ENCODE assay signal across 1 cellular context in the genomic region with DNA sequence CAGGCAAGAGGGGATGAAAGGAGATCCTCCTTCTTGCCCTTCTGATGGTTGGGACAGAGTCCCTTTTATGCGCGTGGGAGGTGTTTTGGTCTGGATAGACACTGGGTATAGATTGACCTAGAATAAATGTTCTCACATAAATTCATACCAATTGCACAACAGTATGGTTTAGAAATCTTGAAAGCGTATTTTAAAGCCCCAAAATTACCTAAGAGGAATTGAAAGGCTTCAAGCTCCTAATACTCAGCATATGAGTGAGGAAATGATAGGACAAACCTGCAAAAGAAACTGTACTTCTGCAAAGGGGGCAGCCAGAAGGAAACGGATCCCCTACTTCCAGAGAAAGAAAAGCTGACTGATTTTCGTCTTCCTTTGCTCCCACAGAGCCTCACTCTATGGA.
TF ChIP-seq lines count a peak whose summit lies in the region.

No MANE protein-coding gene starts in this region.

TF ChIP-seq in endothelial cell of umbilical vein, 7 proteins besides CTCF, POLR2A, EP300 and RAD21 (continued from another document):
- no peak for TF ChIP-seq GATA2 (IDR thresholded peaks at IDR 0.05; ENCODE audit: insufficient read depth, insufficient read length, low read depth, low read length)
- TF ChIP-seq EZH2 (IDR thresholded peaks at IDR 0.05; ENCODE audit: borderline replicate concordance, low read depth, low read length, severe bottlenecking), result no peak
- TF ChIP-seq POLR2AphosphoS5 (IDR thresholded peaks at IDR 0.05; ENCODE audit: insufficient read depth, low read depth, low read length), result no peak
- TF ChIP-seq MYC (IDR thresholded peaks at IDR 0.05; ENCODE audit: low read depth, low read length), result no peak
- TF ChIP-seq, protein P1, sequence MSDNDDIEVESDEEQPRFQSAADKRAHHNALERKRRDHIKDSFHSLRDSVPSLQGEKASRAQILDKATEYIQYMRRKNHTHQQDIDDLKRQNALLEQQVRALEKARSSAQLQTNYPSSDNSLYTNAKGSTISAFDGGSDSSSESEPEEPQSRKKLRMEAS (IDR thresholded peaks at IDR 0.05; ENCODE audit: insufficient read depth, insufficient read length), result no peak
